26 cellular contexts compared by ENCODE assay signal in genomic region chr6:150606258-150607043, GRCh38. TPM values are rescaled to one million over a fixed set of nuclear protein-coding genes. Genes with fewer than 3 reads are reported as not detected.
DNase-seq lines count a peak whose midpoint lies in the region; ATAC-seq, FAIRE-seq and TF ChIP-seq lines count a peak whose summit lies in the region.
"Had no signal": no experiment of that assay in that cellular context is flagged by ENCODE, and none has a peak within 500 bp of the region (broad histone marks: within the 10 kb centered on the region; RNA-seq: fewer than 3 reads in every experiment).

No MANE protein-coding gene starts in this region.

- H3K9me3 Mint-ChIP-seq in brain (no peaks in the 10 kb centered on the region), mesothelial cell of epicardium (no peaks in the 10 kb centered on the region)
- H3K9me3 Mint-ChIP-seq: activated T-cell treated with anti-CD3 and anti-CD28 coated beads, Interleukin-2, amount 50 U/mL, for 24 hours; dendritic cell treated with granulocyte-macrophage colony-stimulating factor and Interleukin-4, amounts not matched to agents 40 ng/mL and 50 ng/mL, for 4 days had no signal

- H3K36me3 Mint-ChIP-seq in brain (peaks cover 12% of the 10 kb centered on the region), mesothelial cell of epicardium (peaks cover 3% of the 10 kb centered on the region)
- H3K36me3 Mint-ChIP-seq: naive thymus-derived CD4-positive, alpha-beta T cell had no signal

- H3K36me3 ChIP-seq in right atrium auricular region (no peaks in the 10 kb centered on the region), thyroid gland (no peaks in the 10 kb centered on the region)
- H3K36me3 ChIP-seq: adrenal gland, tibial artery had no signal

- in situ Hi-C loops in G401 (cut with HindIII; ENCODE audit: low sequenced_read_pairs), result no loop called here

- ATAC-seq in left ventricle myocardium superior, result peak; percentile 30
- ATAC-seq: naive thymus-derived CD4-positive, alpha-beta T cell; stimulated activated naive CD8-positive, alpha-beta T cell treated with anti-CD3 and anti-CD28 coated beads, Interleukin-15, Interleukin-2, amounts not matched to agents 100 U/mL and 50 U/mL, for 24 hours had no signal

- H3K27ac ChIP-seq in right atrium auricular region (no peak overlapping the region), thyroid gland (no peak overlapping the region)
- H3K27ac ChIP-seq: adrenal gland, HL-60, tibial artery had no signal

- H3K9me3 ChIP-seq in right atrium auricular region, result no peaks in the 10 kb centered on the region
- H3K9me3 ChIP-seq in thyroid gland, result no peaks in the 10 kb centered on the region
- H3K9me3 ChIP-seq: adrenal gland, SK-N-SH, tibial artery had no signal

- H3K4me1 ChIP-seq in right atrium auricular region, result peaks cover 0 to 15% of the 10 kb centered on the region in 2 donors
- peaks cover 9 to 16% of the 10 kb centered on the region in 2 donors for H3K4me1 ChIP-seq in thyroid gland
- H3K4me1 ChIP-seq: adrenal gland, tibial artery had no signal

- H3K4me1 Mint-ChIP-seq in brain (peaks cover 46% of the 10 kb centered on the region), mesothelial cell of epicardium (peaks cover 46% of the 10 kb centered on the region)

- intact Hi-C loops in left ventricle myocardium superior (cut with micrococcal nuclease) (no loop called here), thyroid gland (cut with DNase I) (loop anchor here (10.0 kb wide), 1 partner anchor 208 kb away; no protein-coding TSS in a partner anchor)

- FAIRE-seq in GM12892 (lab: Jason Lieb, UNC), result no peak

- DNase-seq in left ventricle myocardium superior, result no peak
- DNase-seq in right atrium auricular region (ENCODE audit: low spot score), result no peak
- DNase-seq in mesothelial cell of epicardium (ENCODE audit: low spot score in 2 of 2, unreplicated experiment in 2 of 2), result no peak
- peak; percentile 46 to 58 for DNase-seq in thyroid gland
- DNase-seq in GM12892 (ENCODE audit: insufficient read length), result no peak
- DNase-seq in G401 (ENCODE audit: low spot score), result no peak
- DNase-seq in activated gamma-delta T cell (lab: John Stamatoyannopoulos, UW), result no peak
- DNase-seq: activated CD4-positive, alpha-beta T cell treated with anti-CD3 and anti-CD28 coated beads for 4 hours; activated T-cell treated with anti-CD3 and anti-CD28 coated beads, Interleukin-2, amount 50 U/mL, for 24 hours; adrenal gland; glutamatergic neuron; kidney glomerular epithelial cell; naive thymus-derived CD4-positive, alpha-beta T cell; NCI-H1048; NCI-H2107; NCI-H69; RPMI8226; SK-N-SH; stimulated activated CD4-positive, alpha-beta T cell treated with anti-CD3 and anti-CD28 coated beads, Interleukin-12 subunit alpha, Interleukin-12 subunit beta, amount 100 ng/mL, for 4 hours; stimulated activated CD4-positive, alpha-beta T cell treated with anti-CD3 and anti-CD28 coated beads, Interleukin-4, amount 100 ng/mL, for 4 hours; stimulated activated naive CD8-positive, alpha-beta T cell treated with anti-CD3 and anti-CD28 coated beads, Interleukin-15, Interleukin-2, amounts not matched to agents 100 U/mL and 50 U/mL, for 24 hours; tibial artery had no signal

- H3K4me3 Mint-ChIP-seq in brain, result peak overlapping the region; percentile 15 to 72 (median 51)
- no peak overlapping the region for H3K4me3 Mint-ChIP-seq in mesothelial cell of epicardium
- H3K4me3 Mint-ChIP-seq: activated T-cell treated with anti-CD3 and anti-CD28 coated beads, Interleukin-2, amount 50 U/mL, for 24 hours; dendritic cell treated with granulocyte-macrophage colony-stimulating factor and Interleukin-4, amounts not matched to agents 40 ng/mL and 50 ng/mL, for 4 days; naive thymus-derived CD4-positive, alpha-beta T cell had no signal

- H3K27me3 ChIP-seq in right atrium auricular region (no peaks in the 10 kb centered on the region), thyroid gland (no peaks in the 10 kb centered on the region)

- WGBS in thyroid gland, 2 donors, result 20 to 21% methylated on average over 4 of the region's 4 CpGs

- TF ChIP-seq CTCF in right atrium auricular region (IDR thresholded peaks at IDR 0.05), result no peak
- no peak for TF ChIP-seq CTCF in brain (conservative IDR thresholded peaks at IDR 0.05)
- TF ChIP-seq CTCF in mesothelial cell of epicardium (IDR thresholded peaks at IDR 0.05; ENCODE audit: unreplicated experiment), result no peak
- no peak for TF ChIP-seq CTCF in thyroid gland (IDR thresholded peaks at IDR 0.05)

- H3K27me3 Mint-ChIP-seq in brain (peaks cover 3% of the 10 kb centered on the region), mesothelial cell of epicardium (ENCODE audit: low read depth) (peaks cover 6% of the 10 kb centered on the region)

- TF ChIP-seq POLR2A in thyroid gland (IDR thresholded peaks at IDR 0.05), result no peak
- TF ChIP-seq POLR2A in GM12892 (IDR thresholded peaks at IDR 0.05; ENCODE audit: low read depth, low read length), result no peak

- H3K4me3 ChIP-seq in right atrium auricular region (no peak overlapping the region), thyroid gland (replicated peaks in 1 of 3) (no peak overlapping the region)
- H3K4me3 ChIP-seq: adrenal gland, tibial artery had no signal

- H3K27ac Mint-ChIP-seq in brain (peak overlapping the region; percentile 40 to 92 (median 83)), mesothelial cell of epicardium (peak overlapping the region; percentile 14)
- H3K27ac Mint-ChIP-seq: activated T-cell treated with anti-CD3 and anti-CD28 coated beads, Interleukin-2, amount 50 U/mL, for 24 hours; dendritic cell treated with granulocyte-macrophage colony-stimulating factor and Interleukin-4, amounts not matched to agents 40 ng/mL and 50 ng/mL, for 4 days; naive thymus-derived CD4-positive, alpha-beta T cell had no signal

RNA-seq across cellular contexts. Expression of gene PLEKHG1, which starts 6.8 kb away (rescaled TPM):
- total RNA-seq in left ventricle myocardium superior, result 7.6 TPM
- total RNA-seq in right atrium auricular region, result 10 to 100 TPM; 10.6 to 16.7 TPM
- polyA plus RNA-seq in brain (ENCODE audit: insufficient read depth, low read depth, low replicate concordance), result 3.6 TPM
- 65.7 to 69.4 TPM (median 69.3 TPM) in 3 replicates for total RNA-seq in mesothelial cell of epicardium
- total RNA-seq in thyroid gland, result 10 to 100 TPM; 12.5 to 48.4 (median 32.3) TPM
- 3.3 TPM for polyA plus RNA-seq in GM12892 (2012; ENCODE audit: missing spikeins)
- total RNA-seq in G401 (2014; rRNA removed; shearing (Covaris generic)), result not detected in 2 replicates
- total RNA-seq: LHCN-M2 had no signal

Comparison
In these comparisons a context has a peak if more than half of its experiments do, and no peak if none do; other contexts are left out.
1. DNase-seq: peak in thyroid gland (2 of 2); none in left ventricle myocardium superior (single experiment), right atrium auricular region (single experiment), mesothelial cell of epicardium (0 of 2), GM12892 (single experiment), G401 (single experiment) and activated gamma-delta T cell (single experiment).